20 cellular contexts compared by ENCODE assay signal in genomic region chr6:113184736-113185135, GRCh38.
A peak's percentile ranks its signal among the peaks of the same experiment; 100 is the strongest.
DNase-seq lines count a peak whose midpoint lies in the region; ATAC-seq and TF ChIP-seq lines count a peak whose summit lies in the region.
"Had no signal": no experiment of that assay in that cellular context is flagged by ENCODE, and none has a peak within 500 bp of the region (broad histone marks: within the 10 kb centered on the region; RNA-seq: fewer than 3 reads in every experiment).

No MANE protein-coding gene starts in this region.

- no peak overlapping the region for H4K5ac ChIP-seq in mesendoderm (ENCODE audit: low read length)

- H3K4me2 ChIP-seq in mesendoderm (ENCODE audit: low read length), result no peak overlapping the region

- H3K27ac Mint-ChIP-seq in osteocyte (ENCODE audit: unreplicated experiment), result peak overlapping the region; percentile 93
- H3K27ac Mint-ChIP-seq in activated T-helper 2 cell treated with anti-CD3 and anti-CD28 coated beads, Interferon-gamma antibody, Interleukin-2, Interleukin-4, amounts not matched to agents 10 μg/mL and 5 μg/mL and 100 μg/mL, durations not matched to agents 14 hours and 24 hours and 36 hours, result no peak overlapping the region
- H3K27ac Mint-ChIP-seq: activated naive CD4-positive, alpha-beta T cell treated with anti-CD3 and anti-CD28 coated beads, Interleukin-2, amount 50 U/mL, for 24 hours; activated T-cell treated with anti-CD3 and anti-CD28 coated beads, Interleukin-2, amount 50 U/mL, for 24 hours; immature natural killer cell had no signal

- no peak overlapping the region for H4K8ac ChIP-seq in mesendoderm (ENCODE audit: low read depth, low read length)

- no peak overlapping the region for H3K56ac ChIP-seq in mesendoderm (ENCODE audit: low read length)

- no peaks in the 10 kb centered on the region for H3K36me3 ChIP-seq in mesendoderm (ENCODE audit: control insufficient read depth, insufficient read depth, low read length)

- TF ChIP-seq CTCF in osteocyte (IDR thresholded peaks at IDR 0.05), result no peak

- intact Hi-C loops in Right ventricle myocardium superior (cut with DNase I) (loop anchor here (10.0 kb wide), 1 partner anchor 400 kb away; no protein-coding TSS in a partner anchor), posterior vena cava (cut with DNase I) (no loop called here)
- intact Hi-C loops in activated T-helper 2 cell treated with anti-CD3 and anti-CD28 coated beads, Interferon-gamma antibody, Interleukin-2, Interleukin-4, amounts not matched to agents 10 μg/mL and 5 μg/mL and 100 μg/mL, durations not matched to agents 14 hours and 24 hours and 36 hours (cut with micrococcal nuclease), result no loop called here

- H3K79me1 ChIP-seq in mesendoderm (ENCODE audit: low read length), result no peaks in the 10 kb centered on the region

- no peak overlapping the region for H3K27ac ChIP-seq in mesendoderm (ENCODE audit: low read depth, low read length)
- H3K27ac ChIP-seq: HL-60 had no signal

- H3K9me3 Mint-ChIP-seq in osteocyte (ENCODE audit: unreplicated experiment), result no peaks in the 10 kb centered on the region
- H3K9me3 Mint-ChIP-seq in activated T-helper 2 cell treated with anti-CD3 and anti-CD28 coated beads, Interferon-gamma antibody, Interleukin-2, Interleukin-4, amounts not matched to agents 10 μg/mL and 5 μg/mL and 100 μg/mL, durations not matched to agents 14 hours and 24 hours and 36 hours, result no peaks in the 10 kb centered on the region
- H3K9me3 Mint-ChIP-seq: activated naive CD4-positive, alpha-beta T cell treated with anti-CD3 and anti-CD28 coated beads, Interleukin-2, amount 50 U/mL, for 24 hours had no signal

- no peak overlapping the region for H3K4me3 Mint-ChIP-seq in osteocyte (ENCODE audit: unreplicated experiment)
- no peak overlapping the region for H3K4me3 Mint-ChIP-seq in activated T-helper 2 cell treated with anti-CD3 and anti-CD28 coated beads, Interferon-gamma antibody, Interleukin-2, Interleukin-4, amounts not matched to agents 10 μg/mL and 5 μg/mL and 100 μg/mL, durations not matched to agents 14 hours and 24 hours and 36 hours (ENCODE audit: low read depth)
- H3K4me3 Mint-ChIP-seq: activated naive CD4-positive, alpha-beta T cell treated with anti-CD3 and anti-CD28 coated beads, Interleukin-2, amount 50 U/mL, for 24 hours; activated T-cell treated with anti-CD3 and anti-CD28 coated beads, Interleukin-2, amount 50 U/mL, for 24 hours; immature natural killer cell had no signal

- no peak overlapping the region for H3K9ac ChIP-seq in mesendoderm (ENCODE audit: low read length)

- no peak overlapping the region for H3K23ac ChIP-seq in mesendoderm (ENCODE audit: low read length)

- no peaks in the 10 kb centered on the region for H3K27me3 ChIP-seq in mesendoderm (ENCODE audit: insufficient read depth, low read length, poor library complexity)

- no peak overlapping the region for H2BK120ac ChIP-seq in mesendoderm (ENCODE audit: low read depth, low read length)

- no peak overlapping the region for H2BK5ac ChIP-seq in mesendoderm (ENCODE audit: low read length)

- no peak overlapping the region for H2AK5ac ChIP-seq in mesendoderm (ENCODE audit: low read length)

- ATAC-seq in Right ventricle myocardium superior (ENCODE audit: poor library complexity), result peak; percentile 99
- ATAC-seq: GM12878, K562 had no signal

- no CpG with 5 or more reads among the region's 2 CpGs for WGBS in mesendoderm (ENCODE audit: extremely low coverage, insufficient coverage, low lambda C conversion rate)

- in situ Hi-C loops in G401 (cut with HindIII; ENCODE audit: low sequenced_read_pairs), result no loop called here

- H2BK15ac ChIP-seq in mesendoderm (replicated peaks; ENCODE audit: low read depth), result no peak overlapping the region

- H3K36me3 Mint-ChIP-seq in osteocyte (ENCODE audit: unreplicated experiment), result no peaks in the 10 kb centered on the region
- H3K36me3 Mint-ChIP-seq in activated T-helper 2 cell treated with anti-CD3 and anti-CD28 coated beads, Interferon-gamma antibody, Interleukin-2, Interleukin-4, amounts not matched to agents 10 μg/mL and 5 μg/mL and 100 μg/mL, durations not matched to agents 14 hours and 24 hours and 36 hours (ENCODE audit: low read depth), result no peaks in the 10 kb centered on the region
- H3K36me3 Mint-ChIP-seq: activated naive CD4-positive, alpha-beta T cell treated with anti-CD3 and anti-CD28 coated beads, Interleukin-2, amount 50 U/mL, for 24 hours had no signal

- H3K27me3 Mint-ChIP-seq in osteocyte (ENCODE audit: unreplicated experiment), result no peaks in the 10 kb centered on the region
- H3K27me3 Mint-ChIP-seq in activated T-helper 2 cell treated with anti-CD3 and anti-CD28 coated beads, Interferon-gamma antibody, Interleukin-2, Interleukin-4, amounts not matched to agents 10 μg/mL and 5 μg/mL and 100 μg/mL, durations not matched to agents 14 hours and 24 hours and 36 hours (ENCODE audit: low read depth), result no peaks in the 10 kb centered on the region
- H3K27me3 Mint-ChIP-seq: activated naive CD4-positive, alpha-beta T cell treated with anti-CD3 and anti-CD28 coated beads, Interleukin-2, amount 50 U/mL, for 24 hours; activated T-cell treated with anti-CD3 and anti-CD28 coated beads, Interleukin-2, amount 50 U/mL, for 24 hours had no signal

- DNase-seq in G401 (ENCODE audit: low spot score) (peak; percentile 25), RPMI7951 (ENCODE audit: low read depth) (peak; percentile 19), Right ventricle myocardium superior (peak; percentile 82), osteocyte (ENCODE audit: extremely low spot score, unreplicated experiment) (no peak), mesendoderm (no peak), COLO829 (ENCODE audit: low spot score) (no peak), posterior vena cava (ENCODE audit: low spot score) (no peak)
- no peak for DNase-seq in activated T-helper 2 cell treated with anti-CD3 and anti-CD28 coated beads, Interferon-gamma antibody, Interleukin-2, Interleukin-4, amounts not matched to agents 10 μg/mL and 5 μg/mL and 100 μg/mL, durations not matched to agents 14 hours and 24 hours and 36 hours (ENCODE audit: low spot score)
- DNase-seq: activated CD4-positive, alpha-beta T cell treated with anti-CD3 and anti-CD28 coated beads, Interleukin-2, amount 50 U/mL, for 4 hours; activated T-cell treated with anti-CD3 and anti-CD28 coated beads, Interleukin-2, amount 50 U/mL, for 24 hours; COR-L47; glutamatergic neuron; immature natural killer cell; RPMI8226; T-helper 1 cell had no signal

- H3K18ac ChIP-seq in mesendoderm (ENCODE audit: low read length), result no peak overlapping the region

- no peaks in the 10 kb centered on the region for H3K79me2 ChIP-seq in mesendoderm (ENCODE audit: control insufficient read depth, insufficient read depth, low read length)

- no peak overlapping the region for H3K4me3 ChIP-seq in mesendoderm (ENCODE audit: low read length)
- H3K4me3 ChIP-seq: GM12878, K562, skin epidermis had no signal

- peaks cover 58% of the 10 kb centered on the region for H3K4me1 Mint-ChIP-seq in osteocyte (ENCODE audit: unreplicated experiment)
- H3K4me1 Mint-ChIP-seq in activated T-helper 2 cell treated with anti-CD3 and anti-CD28 coated beads, Interferon-gamma antibody, Interleukin-2, Interleukin-4, amounts not matched to agents 10 μg/mL and 5 μg/mL and 100 μg/mL, durations not matched to agents 14 hours and 24 hours and 36 hours (ENCODE audit: low read depth), result no peaks in the 10 kb centered on the region
- H3K4me1 Mint-ChIP-seq: activated naive CD4-positive, alpha-beta T cell treated with anti-CD3 and anti-CD28 coated beads, Interleukin-2, amount 50 U/mL, for 24 hours; immature natural killer cell had no signal

- H3K4me1 ChIP-seq in mesendoderm (ENCODE audit: control insufficient read depth, low read depth, low read length), result no peaks in the 10 kb centered on the region

- no peak overlapping the region for H3K4ac ChIP-seq in mesendoderm (ENCODE audit: low read depth, low read length)

Comparison
In these comparisons a context has a peak if more than half of its experiments do, and no peak if none do; other contexts are left out.
1. DNase-seq: peak in G401 (single experiment), RPMI7951 (single experiment) and Right ventricle myocardium superior (single experiment); none in osteocyte (single experiment), mesendoderm (single experiment), COLO829 (single experiment), activated T-helper 2 cell treated with anti-CD3 and anti-CD28 coated beads, Interferon-gamma antibody, Interleukin-2, Interleukin-4, amounts not matched to agents 10 μg/mL and 5 μg/mL and 100 μg/mL, durations not matched to agents 14 hours and 24 hours and 36 hours (single experiment) and posterior vena cava (single experiment).